Comparison of ENCODE assay signal across 1 cellular context in the genomic region with DNA sequence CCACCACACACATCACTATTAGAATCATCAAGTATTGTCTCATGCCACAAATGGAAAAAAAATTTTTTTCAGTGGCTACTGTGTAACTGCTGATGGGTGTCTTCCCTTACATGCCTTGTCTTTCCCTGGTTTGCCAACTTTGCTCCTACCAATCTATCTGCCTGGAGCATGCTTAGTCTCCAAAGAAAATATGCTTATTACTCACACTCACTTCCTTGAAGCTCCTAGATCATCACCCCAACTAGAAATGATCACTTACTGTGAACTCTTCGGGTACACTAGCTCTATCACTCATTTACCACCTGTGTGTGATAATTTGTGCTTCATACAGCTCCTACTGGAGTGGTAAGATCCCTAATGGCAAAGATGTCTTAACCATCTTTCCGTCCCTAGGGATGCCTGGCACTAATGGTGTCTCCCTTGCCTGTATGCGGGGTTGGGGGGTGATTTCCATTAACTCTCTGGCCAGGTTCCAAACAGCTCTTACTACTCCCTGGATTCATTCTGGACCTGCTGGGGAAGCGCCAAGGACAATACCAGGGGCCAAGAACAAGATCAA.
TF ChIP-seq lines count a peak whose summit lies in the region.

No MANE protein-coding gene starts in this region.

TF ChIP-seq in HepG2, 621 proteins besides CTCF, POLR2A, EP300 and RAD21 (continued from another document):
- TF ChIP-seq, protein P1, sequence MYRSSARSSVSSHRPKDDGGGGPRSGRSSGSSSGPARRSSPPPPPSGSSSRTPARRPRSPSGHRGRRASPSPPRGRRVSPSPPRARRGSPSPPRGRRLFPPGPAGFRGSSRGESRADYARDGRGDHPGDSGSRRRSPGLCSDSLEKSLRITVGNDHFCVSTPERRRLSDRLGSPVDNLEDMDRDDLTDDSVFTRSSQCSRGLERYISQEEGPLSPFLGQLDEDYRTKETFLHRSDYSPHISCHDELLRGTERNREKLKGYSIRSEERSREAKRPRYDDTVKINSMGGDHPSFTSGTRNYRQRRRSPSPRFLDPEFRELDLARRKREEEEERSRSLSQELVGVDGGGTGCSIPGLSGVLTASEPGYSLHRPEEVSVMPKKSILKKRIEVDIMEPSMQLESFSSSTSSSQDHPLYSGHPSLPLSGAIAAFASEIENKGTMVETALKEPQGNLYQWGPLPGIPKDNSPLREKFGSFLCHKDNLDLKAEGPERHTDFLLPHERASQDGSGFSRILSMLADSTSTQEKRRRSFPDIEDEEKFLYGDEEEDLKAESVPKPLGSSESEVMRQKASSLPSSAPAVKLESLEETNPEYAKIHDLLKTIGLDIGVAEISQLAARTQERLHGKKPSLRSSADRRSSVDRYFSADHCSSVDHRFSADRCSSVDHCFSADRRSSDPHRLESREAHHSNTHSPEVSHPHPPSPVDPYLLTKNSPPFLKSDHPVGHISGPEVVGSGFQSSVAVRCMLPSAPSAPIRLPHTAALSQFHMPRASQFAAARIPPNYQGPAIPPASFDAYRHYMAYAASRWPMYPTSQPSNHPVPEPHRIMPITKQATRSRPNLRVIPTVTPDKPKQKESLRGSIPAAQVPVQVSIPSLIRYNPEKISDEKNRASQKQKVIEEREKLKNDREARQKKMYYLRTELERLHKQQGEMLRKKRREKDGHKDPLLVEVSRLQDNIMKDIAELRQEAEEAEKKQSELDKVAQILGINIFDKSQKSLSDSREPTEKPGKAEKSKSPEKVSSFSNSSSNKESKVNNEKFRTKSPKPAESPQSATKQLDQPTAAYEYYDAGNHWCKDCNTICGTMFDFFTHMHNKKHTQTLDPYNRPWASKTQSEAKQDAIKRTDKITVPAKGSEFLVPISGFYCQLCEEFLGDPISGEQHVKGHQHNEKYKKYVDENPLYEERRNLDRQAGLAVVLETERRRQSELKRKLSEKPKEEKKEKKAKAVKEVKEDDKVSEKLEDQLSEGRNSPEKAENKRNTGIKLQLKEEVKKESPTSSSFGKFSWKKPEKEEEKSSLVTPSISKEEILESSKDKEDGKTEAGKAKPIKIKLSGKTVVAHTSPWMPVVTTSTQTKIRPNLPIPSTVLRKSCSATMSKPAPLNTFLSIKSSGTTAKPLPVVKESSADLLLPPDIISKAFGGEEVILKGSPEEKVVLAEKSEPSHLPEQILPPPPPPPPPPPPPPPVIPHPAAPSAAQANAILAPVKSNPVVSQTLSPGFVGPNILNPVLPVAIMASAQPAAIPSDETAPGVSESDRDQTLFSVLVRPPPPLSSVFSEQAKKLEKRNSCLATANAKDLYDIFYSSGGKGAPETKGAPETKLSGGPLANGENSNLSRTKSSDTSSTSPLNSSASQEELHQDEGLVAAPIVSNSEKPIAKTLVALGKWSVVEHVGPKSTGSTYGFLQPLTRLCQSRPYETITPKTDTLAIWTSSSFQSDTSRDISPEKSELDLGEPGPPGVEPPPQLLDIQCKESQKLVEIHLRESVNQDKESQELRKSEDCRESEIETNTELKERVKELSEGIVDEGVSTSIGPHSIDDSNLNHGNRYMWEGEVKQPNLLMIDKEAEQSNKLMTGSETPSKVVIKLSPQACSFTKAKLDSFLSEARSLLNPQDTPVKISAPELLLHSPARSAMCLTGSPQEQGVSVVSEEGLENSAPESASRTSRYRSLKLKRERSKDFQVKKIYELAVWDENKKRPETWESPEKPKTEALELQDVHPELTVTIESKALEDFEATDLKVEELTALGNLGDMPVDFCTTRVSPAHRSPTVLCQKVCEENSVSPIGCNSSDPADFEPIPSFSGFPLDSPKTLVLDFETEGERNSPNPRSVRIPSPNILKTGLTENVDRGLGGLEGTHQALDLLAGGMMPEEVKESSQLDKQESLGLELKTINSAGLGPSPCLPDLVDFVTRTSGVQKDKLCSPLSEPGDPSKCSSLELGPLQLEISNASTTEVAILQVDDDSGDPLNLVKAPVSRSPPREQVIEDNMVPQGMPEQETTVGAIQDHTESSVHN (CRISPR knock-in tag; IDR thresholded peaks at IDR 0.05): no peak
- no peak for TF ChIP-seq ZNF768 (CRISPR knock-in tag; IDR thresholded peaks at IDR 0.05)
- TF ChIP-seq ZBTB7B (CRISPR knock-in tag; IDR thresholded peaks at IDR 0.05): no peak
- TF ChIP-seq, protein P2, sequence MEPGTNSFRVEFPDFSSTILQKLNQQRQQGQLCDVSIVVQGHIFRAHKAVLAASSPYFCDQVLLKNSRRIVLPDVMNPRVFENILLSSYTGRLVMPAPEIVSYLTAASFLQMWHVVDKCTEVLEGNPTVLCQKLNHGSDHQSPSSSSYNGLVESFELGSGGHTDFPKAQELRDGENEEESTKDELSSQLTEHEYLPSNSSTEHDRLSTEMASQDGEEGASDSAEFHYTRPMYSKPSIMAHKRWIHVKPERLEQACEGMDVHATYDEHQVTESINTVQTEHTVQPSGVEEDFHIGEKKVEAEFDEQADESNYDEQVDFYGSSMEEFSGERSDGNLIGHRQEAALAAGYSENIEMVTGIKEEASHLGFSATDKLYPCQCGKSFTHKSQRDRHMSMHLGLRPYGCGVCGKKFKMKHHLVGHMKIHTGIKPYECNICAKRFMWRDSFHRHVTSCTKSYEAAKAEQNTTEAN (CRISPR knock-in tag; conservative IDR thresholded peaks at IDR 0.05): no peak
- no peak for TF ChIP-seq MEIS1 (CRISPR knock-in tag; IDR thresholded peaks at IDR 0.05; ENCODE audit: borderline replicate concordance)
